15 cellular contexts compared by ENCODE assay signal in genomic region chr3:18987862-18988447, GRCh38.
A peak's percentile ranks its signal among the peaks of the same experiment; 100 is the strongest.
DNase-seq lines count a peak whose midpoint lies in the region; TF ChIP-seq lines count a peak whose summit lies in the region.
"Had no signal": no experiment of that assay in that cellular context is flagged by ENCODE, and none has a peak within 500 bp of the region (broad histone marks: within the 10 kb centered on the region; RNA-seq: fewer than 3 reads in every experiment).

No MANE protein-coding gene starts in this region.

- POLR2A ChIA-PET in Caco-2 (lab: Charles Lee), result no interaction called here

- H3K27me3 Mint-ChIP-seq in Caco-2 (ENCODE audit: insufficient read depth, unreplicated experiment), result peaks cover under 1% of the 10 kb centered on the region

- no peak overlapping the region for H3K27ac Mint-ChIP-seq in Caco-2 (ENCODE audit: unreplicated experiment)
- H3K27ac Mint-ChIP-seq: activated CD8-positive, alpha-beta T cell treated with anti-CD3 and anti-CD28 coated beads for 36 hours; HFFc6 had no signal

- CTCF ChIA-PET in Caco-2 (lab: Charles Lee), result interaction anchor here (1.0 to 1.2 kb wide), 2 partner anchors 43 to 428 kb away, joined by 4 read pairs; no protein-coding TSS in a partner anchor

- H3K9me3 ChIP-seq in thymus (ENCODE audit: control insufficient read depth), result no peaks in the 10 kb centered on the region
- H3K9me3 ChIP-seq in tibial artery, result no peaks in the 10 kb centered on the region
- H3K9me3 ChIP-seq in Caco-2, result no peaks in the 10 kb centered on the region
- H3K9me3 ChIP-seq: esophagus muscularis mucosa, testis had no signal

- BruUV-seq in Caco-2 (replicated peaks; lab: Mats Ljungman, UMichigan), result no TSS peak

- intact Hi-C loops in tibial artery (cut with DNase I; ENCODE audit: low total_unique reads) (no loop called here), Caco-2 (cut with micrococcal nuclease; ENCODE audit: unreplicated experiment) (loop anchor here (1.0 to 5.0 kb wide), 6 partner anchors 42 to 429 kb away; no protein-coding TSS in a partner anchor)

- H3K27me3 ChIP-seq in thymus (ENCODE audit: control insufficient read depth, insufficient read depth) (no peaks in the 10 kb centered on the region), tibial artery (no peaks in the 10 kb centered on the region), Caco-2 (replicated peaks; ENCODE audit: control insufficient read depth, insufficient read depth, low read length) (no peaks in the 10 kb centered on the region)
- H3K27me3 ChIP-seq: esophagus muscularis mucosa, testis had no signal

- no peaks in the 10 kb centered on the region for H3K9me3 Mint-ChIP-seq in Caco-2 (ENCODE audit: unreplicated experiment)
- H3K9me3 Mint-ChIP-seq: activated CD8-positive, alpha-beta T cell treated with anti-CD3 and anti-CD28 coated beads for 36 hours had no signal

- H3K27ac ChIP-seq in VCaP, result peak overlapping the region; percentile 46
- H3K27ac ChIP-seq in thymus (ENCODE audit: low read depth), result peak overlapping the region; percentile 77
- H3K27ac ChIP-seq in tibial artery, result no peak overlapping the region
- H3K27ac ChIP-seq: esophagus muscularis mucosa, parathyroid adenoma, testis had no signal

- peaks cover 11% of the 10 kb centered on the region for H3K4me1 ChIP-seq in thymus (ENCODE audit: control insufficient read depth, insufficient read depth, low read length)
- H3K4me1 ChIP-seq in tibial artery, result no peaks in the 10 kb centered on the region
- no peaks in the 10 kb centered on the region for H3K4me1 ChIP-seq in Caco-2
- H3K4me1 ChIP-seq: esophagus muscularis mucosa, parathyroid adenoma, testis had no signal

- no peak overlapping the region for H3K4me3 ChIP-seq in thymus (ENCODE audit: low read length)
- H3K4me3 ChIP-seq in tibial artery, result no peak overlapping the region
- no peak overlapping the region for H3K4me3 ChIP-seq in Caco-2 (ENCODE audit: low read depth, low read length)
- H3K4me3 ChIP-seq: esophagus muscularis mucosa, testis had no signal

- H3K36me3 ChIP-seq in thymus (ENCODE audit: control insufficient read depth, insufficient read depth) (peaks cover 8% of the 10 kb centered on the region), tibial artery (no peaks in the 10 kb centered on the region), Caco-2 (ENCODE audit: control insufficient read depth, insufficient read depth, low read length) (no peaks in the 10 kb centered on the region)
- H3K36me3 ChIP-seq: esophagus muscularis mucosa had no signal

- 77% methylated on average over 8 of the region's 8 CpGs for WGBS in thymus

- no peaks in the 10 kb centered on the region for H3K4me1 Mint-ChIP-seq in Caco-2 (ENCODE audit: low read depth, unreplicated experiment)

- no peaks in the 10 kb centered on the region for H3K36me3 Mint-ChIP-seq in Caco-2 (ENCODE audit: insufficient read depth, unreplicated experiment)

- DNase-seq in stimulated activated CD4-positive, alpha-beta T cell treated with anti-CD3 and anti-CD28 coated beads, Interleukin-15, amount 100 ng/mL, for 24 hours, result peak; percentile 7
- no peak for DNase-seq in stimulated activated CD4-positive, alpha-beta T cell treated with anti-CD3 and anti-CD28 coated beads, Interleukin-2, amount 100 ng/mL, for 24 hours
- peak; percentile 92 for DNase-seq in NCI-H2171 treated with DMSO at 0.1 percent for 48 hours (lab: John Stamatoyannopoulos, UW)
- DNase-seq in NCI-H2227 treated with DMSO at 0.1 percent for 48 hours (lab: John Stamatoyannopoulos, UW), result no peak
- DNase-seq in tibial artery, result no peak
- no peak for DNase-seq in Caco-2
- DNase-seq: activated CD8-positive, alpha-beta T cell treated with anti-CD3 and anti-CD28 coated beads for 36 hours; activated effector memory CD4-positive, alpha-beta T cell treated with anti-CD3 and anti-CD28 coated beads, Interleukin-2, amount 50 U/mL, for 16 hours; HFFc6; left colon; testis had no signal

- TF ChIP-seq CTCF in VCaP (conservative IDR thresholded peaks at IDR 0.05) (no peak), tibial artery (IDR thresholded peaks at IDR 0.05) (no peak), Caco-2 (IDR thresholded peaks at IDR 0.05; ENCODE audit: insufficient read depth in 1 of 2, low read depth in 1 of 2, low read length in 1 of 2, severe bottlenecking in 1 of 2, unreplicated experiment in 1 of 2) (no peak)

- no peak overlapping the region for H3K4me3 Mint-ChIP-seq in Caco-2 (ENCODE audit: unreplicated experiment)
- H3K4me3 Mint-ChIP-seq: HFFc6 had no signal

Comparison
In these comparisons a context has a peak if more than half of its experiments do, and no peak if none do; other contexts are left out.
1. DNase-seq: peak in stimulated activated CD4-positive, alpha-beta T cell treated with anti-CD3 and anti-CD28 coated beads, Interleukin-15, amount 100 ng/mL, for 24 hours (single experiment) and NCI-H2171 treated with DMSO at 0.1 percent for 48 hours (single experiment); none in stimulated activated CD4-positive, alpha-beta T cell treated with anti-CD3 and anti-CD28 coated beads, Interleukin-2, amount 100 ng/mL, for 24 hours (0 of 2), NCI-H2227 treated with DMSO at 0.1 percent for 48 hours (single experiment), tibial artery (0 of 2) and Caco-2 (0 of 2).
2. H3K27ac ChIP-seq: peak in VCaP (single experiment) and thymus (single experiment); none in tibial artery (0 of 2).